Comparison of ENCODE assay signal across 1 cellular context in genomic region chr7:8435597-8436243, GRCh38.
TF ChIP-seq lines count a peak whose summit lies in the region.

No MANE protein-coding gene starts in this region.

TF ChIP-seq in WTC11, 78 proteins besides CTCF, POLR2A, EP300 and RAD21:
- no peak for TF ChIP-seq ZNF416 (CRISPR knock-in tag; IDR thresholded peaks at IDR 0.05)
- TF ChIP-seq ATF3 (CRISPR knock-in tag; conservative IDR thresholded peaks at IDR 0.05), result no peak
- TF ChIP-seq, protein P1, sequence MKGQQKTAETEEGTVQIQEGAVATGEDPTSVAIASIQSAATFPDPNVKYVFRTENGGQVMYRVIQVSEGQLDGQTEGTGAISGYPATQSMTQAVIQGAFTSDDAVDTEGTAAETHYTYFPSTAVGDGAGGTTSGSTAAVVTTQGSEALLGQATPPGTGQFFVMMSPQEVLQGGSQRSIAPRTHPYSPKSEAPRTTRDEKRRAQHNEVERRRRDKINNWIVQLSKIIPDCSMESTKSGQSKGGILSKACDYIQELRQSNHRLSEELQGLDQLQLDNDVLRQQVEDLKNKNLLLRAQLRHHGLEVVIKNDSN (CRISPR knock-in tag; IDR thresholded peaks at IDR 0.05), result no peak
- no peak for TF ChIP-seq ZNF317 (CRISPR knock-in tag; IDR thresholded peaks at IDR 0.05; ENCODE audit: borderline replicate concordance, low read depth)
- TF ChIP-seq E2F1 (CRISPR knock-in tag; IDR thresholded peaks at IDR 0.05), result no peak
- no peak for TF ChIP-seq ETV6 (CRISPR knock-in tag; IDR thresholded peaks at IDR 0.05)
- TF ChIP-seq, protein P2, sequence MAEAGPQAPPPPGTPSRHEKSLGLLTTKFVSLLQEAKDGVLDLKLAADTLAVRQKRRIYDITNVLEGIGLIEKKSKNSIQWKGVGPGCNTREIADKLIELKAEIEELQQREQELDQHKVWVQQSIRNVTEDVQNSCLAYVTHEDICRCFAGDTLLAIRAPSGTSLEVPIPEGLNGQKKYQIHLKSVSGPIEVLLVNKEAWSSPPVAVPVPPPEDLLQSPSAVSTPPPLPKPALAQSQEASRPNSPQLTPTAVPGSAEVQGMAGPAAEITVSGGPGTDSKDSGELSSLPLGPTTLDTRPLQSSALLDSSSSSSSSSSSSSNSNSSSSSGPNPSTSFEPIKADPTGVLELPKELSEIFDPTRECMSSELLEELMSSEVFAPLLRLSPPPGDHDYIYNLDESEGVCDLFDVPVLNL (CRISPR knock-in tag; IDR thresholded peaks at IDR 0.05; ENCODE audit: borderline replicate concordance, low read depth), result no peak
- no peak for TF ChIP-seq RORB (CRISPR knock-in tag; IDR thresholded peaks at IDR 0.05)
- no peak for TF ChIP-seq NR2C2 (CRISPR knock-in tag; IDR thresholded peaks at IDR 0.05)
- no peak for TF ChIP-seq MYBL2 (CRISPR knock-in tag; IDR thresholded peaks at IDR 0.05)
